8 cellular contexts compared by ENCODE assay signal in the genomic region with DNA sequence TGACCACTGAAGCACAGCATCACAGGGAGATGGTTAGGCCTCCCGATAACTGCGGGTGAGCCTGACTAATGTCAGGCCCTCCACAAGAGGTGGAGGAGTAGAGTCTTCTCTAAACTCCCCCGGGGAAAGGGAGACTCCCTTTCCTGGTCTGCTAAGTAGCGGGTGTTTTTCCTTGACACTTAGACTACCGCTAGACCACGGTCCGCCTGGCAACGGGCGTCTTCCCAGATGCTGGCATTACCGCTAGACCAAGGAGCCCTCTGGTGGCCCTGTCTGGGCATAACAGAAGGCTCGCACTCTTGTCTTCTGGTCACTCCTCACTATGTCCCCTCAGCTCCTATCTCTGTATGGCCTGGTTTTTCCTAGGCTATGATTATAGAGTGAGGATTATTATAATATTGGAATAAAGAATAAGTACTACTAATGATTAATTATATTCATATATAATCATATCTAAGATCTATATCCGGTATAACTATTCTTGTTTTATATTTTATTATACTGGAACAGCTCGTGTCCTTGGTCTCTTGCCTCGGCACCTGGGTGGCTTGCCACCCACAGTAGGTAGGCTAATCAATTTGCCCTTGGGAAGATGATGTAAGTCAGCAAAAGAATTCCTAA. TPM values are rescaled to one million over a fixed set of nuclear protein-coding genes. Genes with fewer than 3 reads are reported as not detected.
A peak's percentile ranks its signal among the peaks of the same experiment; 100 is the strongest.
DNase-seq lines count a peak whose midpoint lies in the region; ATAC-seq and TF ChIP-seq lines count a peak whose summit lies in the region.
"Not testable (repeated sequence)": the region's sequence is repeated elsewhere in the genome, so short reads cannot be mapped to it uniquely, and the experiment has no call there.

No MANE protein-coding gene starts in this region.

- not testable (repeated sequence) for H3K27me3 Mint-ChIP-seq in activated CD8-positive, alpha-beta T cell treated with anti-CD3 and anti-CD28 coated beads for 36 hours

- TF ChIP-seq CTCF in AG10803 (conservative IDR thresholded peaks at IDR 0.05; ENCODE audit: low read length) (peak; percentile 21; the same call in 1 of the 2 replicates), HCT116 (IDR thresholded peaks at IDR 0.05 in 2 of 3, conservative IDR thresholded peaks at IDR 0.05 in 1 of 3; ENCODE audit: borderline replicate concordance in 1 of 3, insufficient read depth in 1 of 3, low read depth in 2 of 3, low read length in 2 of 3) (peak in 1 of 3 experiments; percentile 15; a peak in 2 of 6 replicates), PC-9 (conservative IDR thresholded peaks at IDR 0.05) (peak; percentile 66)
- TF ChIP-seq CTCF in activated CD8-positive, alpha-beta T cell treated with anti-CD3 and anti-CD28 coated beads for 36 hours (IDR thresholded peaks at IDR 0.05) = peak; percentile 74
- TF ChIP-seq CTCF in fibroblast of mammary gland (conservative IDR thresholded peaks at IDR 0.05; ENCODE audit: control insufficient read depth, insufficient read depth, low read depth, low read length) = not testable (repeated sequence)

- intact Hi-C loops in HCT116 (cut with micrococcal nuclease); PC-9 (cut with micrococcal nuclease; ENCODE audit: unreplicated experiment): not testable (repeated sequence)
- intact Hi-C loops in activated CD8-positive, alpha-beta T cell treated with anti-CD3 and anti-CD28 coated beads for 36 hours (cut with micrococcal nuclease) = loop anchor here (5.0 kb wide), 1 partner anchor 128 kb away; the partner anchor contains the start of gene LRRC37B

- POLR2A ChIA-PET in HCT116 (lab: Charles Lee); PC-9 (lab: Charles Lee; ENCODE audit: unreplicated experiment); activated CD8-positive, alpha-beta T cell treated with anti-CD3 and anti-CD28 coated beads for 36 hours (lab: Charles Lee): not testable (repeated sequence)

- ATAC-seq in HCT116; activated CD8-positive, alpha-beta T cell treated with anti-CD3 and anti-CD28 coated beads for 36 hours: not testable (repeated sequence)

- RAD21 ChIA-PET in HCT116 (lab: Charles Lee; ENCODE audit: low non-redundant PET in 1 of 2, low total read pairs in 2 of 2, uncharacterized antibody in 2 of 2, unreplicated experiment in 2 of 2) = not testable (repeated sequence)

- not testable (repeated sequence) for H2BK15ac ChIP-seq in mesendoderm (replicated peaks; ENCODE audit: low read depth)

- TF ChIP-seq RAD21 in HCT116 (IDR thresholded peaks at IDR 0.05; ENCODE audit: low read depth) = peak; percentile 41

- H3K4ac ChIP-seq in mesendoderm (ENCODE audit: low read depth, low read length) = not testable (repeated sequence)

- not testable (repeated sequence) for H3F3A ChIP-seq in PC-9 (ENCODE audit: insufficient read depth, low read depth)

- not testable (repeated sequence) for H4K8ac ChIP-seq in mesendoderm (ENCODE audit: low read depth, low read length)

- not testable (repeated sequence) for H2BK120ac ChIP-seq in mesendoderm (ENCODE audit: low read depth, low read length)

- not testable (repeated sequence) for H3K9me2 ChIP-seq in HCT116 (ENCODE audit: insufficient read depth); PC-9 (ENCODE audit: insufficient read depth)

- not testable (repeated sequence) for TF ChIP-seq POLR2A in HCT116 (IDR thresholded peaks at IDR 0.05; ENCODE audit: borderline replicate concordance, extremely low read depth, insufficient read depth, insufficient read length)

- BruUV-seq in HCT116 (replicated peaks; lab: Mats Ljungman, UMichigan); PC-9 (replicated peaks; lab: Mats Ljungman, UMichigan): not testable (repeated sequence)

- H3K36me3 Mint-ChIP-seq in activated CD8-positive, alpha-beta T cell treated with anti-CD3 and anti-CD28 coated beads for 36 hours (ENCODE audit: low read depth) = not testable (repeated sequence)

- not testable (repeated sequence) for H3K36me3 ChIP-seq in HCT116 (ENCODE audit: control insufficient read depth in 1 of 2, insufficient read depth in 2 of 2, low read length in 2 of 2); PC-9 (ENCODE audit: low read depth); mesendoderm (ENCODE audit: control insufficient read depth, insufficient read depth, low read length)

- H3K4me3 ChIP-seq in AG10803 (ENCODE audit: low read length); HCT116 (replicated peaks in 1 of 2; ENCODE audit: low read depth in 1 of 2, low read length in 2 of 2); PC-9; fibroblast of mammary gland (ENCODE audit: control insufficient read depth, low read depth, low read length); mesendoderm (ENCODE audit: low read length): not testable (repeated sequence)

- not testable (repeated sequence) for H4K5ac ChIP-seq in mesendoderm (ENCODE audit: low read length)

- no CpG with 5 or more reads among the region's 14 CpGs for WGBS in mesendoderm (ENCODE audit: extremely low coverage, insufficient coverage, low lambda C conversion rate)

- not testable (repeated sequence) for H3K27ac ChIP-seq in HCT116 (ENCODE audit: low read depth, low read length); PC-9; mesendoderm (ENCODE audit: low read depth, low read length)

- not testable (repeated sequence) for H3K9me3 ChIP-seq in HCT116 (ENCODE audit: control insufficient read depth in 1 of 2, insufficient read depth in 1 of 2, low read depth in 1 of 2, low read length in 2 of 2); PC-9 (ENCODE audit: insufficient read depth, low read depth)

- H3K4me3 Mint-ChIP-seq in activated CD8-positive, alpha-beta T cell treated with anti-CD3 and anti-CD28 coated beads for 36 hours = not testable (repeated sequence)

- not testable (repeated sequence) for H3K27ac Mint-ChIP-seq in activated CD8-positive, alpha-beta T cell treated with anti-CD3 and anti-CD28 coated beads for 36 hours

- H2AK5ac ChIP-seq in mesendoderm (ENCODE audit: low read length) = not testable (repeated sequence)

- H3K23ac ChIP-seq in mesendoderm (ENCODE audit: low read length) = not testable (repeated sequence)

- H3K56ac ChIP-seq in mesendoderm (ENCODE audit: low read length) = not testable (repeated sequence)

- H4K20me1 ChIP-seq in HCT116 (ENCODE audit: insufficient read depth); PC-9 (ENCODE audit: insufficient read depth): not testable (repeated sequence)

- H3K9me3 Mint-ChIP-seq in activated CD8-positive, alpha-beta T cell treated with anti-CD3 and anti-CD28 coated beads for 36 hours = not testable (repeated sequence)

- CTCF ChIA-PET in HCT116 (lab: Charles Lee) = interaction anchor here (1.1 kb wide), 1 partner anchor 129 kb away, joined by 4 read pairs; the partner anchor contains the start of gene LRRC37B
- CTCF ChIA-PET in PC-9 (lab: Charles Lee) = not testable (repeated sequence)
- CTCF ChIA-PET in activated CD8-positive, alpha-beta T cell treated with anti-CD3 and anti-CD28 coated beads for 36 hours (lab: Charles Lee) = interaction anchor here (0.6 to 3.0 kb wide), 9 partner anchors 9 to 134 kb away, joined by 3 to 15 read pairs (median 3); partner anchors contain the start of gene LRRC37B

- H3K4me1 ChIP-seq in HCT116 (ENCODE audit: control insufficient read depth in 1 of 2, insufficient read depth in 2 of 2, low read length in 2 of 2); PC-9 (replicated peaks; ENCODE audit: insufficient read depth); mesendoderm (ENCODE audit: control insufficient read depth, low read depth, low read length): not testable (repeated sequence)

- H3K79me1 ChIP-seq in mesendoderm (ENCODE audit: low read length) = not testable (repeated sequence)

- not testable (repeated sequence) for H3K4me1 Mint-ChIP-seq in activated CD8-positive, alpha-beta T cell treated with anti-CD3 and anti-CD28 coated beads for 36 hours (ENCODE audit: low read depth)

- not testable (repeated sequence) for H3K9ac ChIP-seq in HCT116 (ENCODE audit: low read length); mesendoderm (ENCODE audit: low read length)

- DNase-seq in AG10803 (ENCODE audit: low read depth); HCT116 (ENCODE audit: low read depth, low spot score): not testable (repeated sequence)
- DNase-seq in PC-9 = peak in 1 of 2 experiments; percentile 60
- DNase-seq in activated CD8-positive, alpha-beta T cell treated with anti-CD3 and anti-CD28 coated beads for 36 hours = peak; percentile 63
- DNase-seq in astrocyte of the hippocampus (ENCODE audit: low read depth, low spot score) = peak; percentile 28
- DNase-seq in fibroblast of mammary gland (ENCODE audit: low read depth) = peak; percentile 41
- peak; percentile 44 for DNase-seq in mesendoderm
- DNase-seq in stimulated activated CD4-positive, alpha-beta T cell treated with anti-CD3 and anti-CD28 coated beads, Interleukin-4, amount 100 ng/mL, for 24 hours = peak; percentile 11

- H3K18ac ChIP-seq in mesendoderm (ENCODE audit: low read length) = not testable (repeated sequence)

- not testable (repeated sequence) for H3K27me3 ChIP-seq in HCT116 (ENCODE audit: insufficient read depth, low read length); PC-9 (ENCODE audit: insufficient read depth, low read depth); mesendoderm (ENCODE audit: insufficient read depth, low read length, poor library complexity)

- H2BK5ac ChIP-seq in mesendoderm (ENCODE audit: low read length) = not testable (repeated sequence)

- H2AFZ ChIP-seq in HCT116 (ENCODE audit: low read depth, low read length, poor library complexity, severe bottlenecking); PC-9: not testable (repeated sequence)

- not testable (repeated sequence) for H3K79me2 ChIP-seq in HCT116 (ENCODE audit: insufficient read depth, low read length); PC-9 (ENCODE audit: low read depth); mesendoderm (ENCODE audit: control insufficient read depth, insufficient read depth, low read length)

- H3K4me2 ChIP-seq in HCT116 (ENCODE audit: low read length); PC-9; mesendoderm (ENCODE audit: low read length): not testable (repeated sequence)

TF ChIP-seq in HCT116, 20 proteins besides CTCF, POLR2A, EP300 and RAD21:
- peak; percentile 80; the same call in 1 of the 2 replicates for TF ChIP-seq CBX3 (IDR thresholded peaks at IDR 0.05; ENCODE audit: low read depth)

RNA-seq across cellular contexts. Expression of gene RHOT1, which starts 6.7 kb away (rescaled TPM):
- 33.3 TPM for total RNA-seq in HCT116 (2021; ENCODE audit: unreplicated experiment)
- polyA plus RNA-seq in HCT116 (2012) = 16.2 and 18.5 TPM in 2 replicates
- 20.4 and 28.3 TPM in 2 replicates for total RNA-seq in PC-9 (2021)
- total RNA-seq in activated CD8-positive, alpha-beta T cell treated with anti-CD3 and anti-CD28 coated beads for 36 hours = 10 to 100 TPM; 25.8 to 27.2 TPM
- polyA plus RNA-seq in mesendoderm (2013, experiment 1 of 2) = 20.1 TPM
- 20.8 TPM for polyA plus RNA-seq in mesendoderm (2013, experiment 2 of 2)
